Comparison of ENCODE assay signal across 8 cellular contexts in the genomic region with DNA sequence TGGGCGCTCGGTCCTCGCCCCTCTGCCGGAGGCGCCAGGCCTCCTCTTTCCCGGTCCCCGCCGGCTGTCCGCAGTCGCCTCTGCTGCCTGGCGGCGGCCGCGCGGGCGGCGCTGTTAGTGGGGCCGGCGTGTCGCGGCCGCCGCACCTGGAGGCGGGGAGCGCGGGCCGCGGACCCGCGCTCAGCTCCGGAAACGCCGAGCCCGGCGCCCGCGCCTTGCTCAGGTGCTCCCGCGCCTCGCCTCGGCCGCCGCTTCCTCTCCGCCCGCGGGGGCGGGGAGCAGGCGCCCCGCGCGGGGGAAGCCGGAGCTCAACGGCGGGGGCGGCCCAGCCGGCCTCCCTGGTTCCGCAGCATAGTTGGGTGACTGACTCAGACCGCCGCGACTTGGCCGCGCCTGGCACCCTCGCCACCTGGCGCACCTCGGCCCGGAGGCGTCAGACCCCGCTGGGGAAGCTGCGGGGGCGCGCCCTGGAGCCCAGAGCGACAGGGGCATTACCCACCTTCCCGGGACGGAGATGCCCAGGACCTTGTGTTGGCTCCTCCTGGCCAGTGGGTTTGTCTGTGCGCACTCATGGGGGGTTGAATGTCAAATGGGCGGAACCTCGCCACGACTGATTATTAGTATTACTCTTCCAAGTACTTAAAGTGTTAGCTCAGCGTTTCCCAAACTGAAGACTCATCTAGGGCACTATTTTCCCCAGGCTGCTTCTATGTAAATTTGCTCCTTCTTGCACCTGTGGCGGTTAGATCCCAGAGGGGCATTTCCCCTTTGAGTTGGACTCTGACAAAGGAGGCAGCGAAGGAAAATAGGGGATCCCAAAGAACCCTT. TPM values are rescaled to one million over a fixed set of nuclear protein-coding genes. Genes with fewer than 3 reads are reported as not detected.
A peak's percentile ranks its signal among the peaks of the same experiment; 100 is the strongest.
DNase-seq lines count a peak whose midpoint lies in the region; ATAC-seq and TF ChIP-seq lines count a peak whose summit lies in the region.

A gene with protein sequence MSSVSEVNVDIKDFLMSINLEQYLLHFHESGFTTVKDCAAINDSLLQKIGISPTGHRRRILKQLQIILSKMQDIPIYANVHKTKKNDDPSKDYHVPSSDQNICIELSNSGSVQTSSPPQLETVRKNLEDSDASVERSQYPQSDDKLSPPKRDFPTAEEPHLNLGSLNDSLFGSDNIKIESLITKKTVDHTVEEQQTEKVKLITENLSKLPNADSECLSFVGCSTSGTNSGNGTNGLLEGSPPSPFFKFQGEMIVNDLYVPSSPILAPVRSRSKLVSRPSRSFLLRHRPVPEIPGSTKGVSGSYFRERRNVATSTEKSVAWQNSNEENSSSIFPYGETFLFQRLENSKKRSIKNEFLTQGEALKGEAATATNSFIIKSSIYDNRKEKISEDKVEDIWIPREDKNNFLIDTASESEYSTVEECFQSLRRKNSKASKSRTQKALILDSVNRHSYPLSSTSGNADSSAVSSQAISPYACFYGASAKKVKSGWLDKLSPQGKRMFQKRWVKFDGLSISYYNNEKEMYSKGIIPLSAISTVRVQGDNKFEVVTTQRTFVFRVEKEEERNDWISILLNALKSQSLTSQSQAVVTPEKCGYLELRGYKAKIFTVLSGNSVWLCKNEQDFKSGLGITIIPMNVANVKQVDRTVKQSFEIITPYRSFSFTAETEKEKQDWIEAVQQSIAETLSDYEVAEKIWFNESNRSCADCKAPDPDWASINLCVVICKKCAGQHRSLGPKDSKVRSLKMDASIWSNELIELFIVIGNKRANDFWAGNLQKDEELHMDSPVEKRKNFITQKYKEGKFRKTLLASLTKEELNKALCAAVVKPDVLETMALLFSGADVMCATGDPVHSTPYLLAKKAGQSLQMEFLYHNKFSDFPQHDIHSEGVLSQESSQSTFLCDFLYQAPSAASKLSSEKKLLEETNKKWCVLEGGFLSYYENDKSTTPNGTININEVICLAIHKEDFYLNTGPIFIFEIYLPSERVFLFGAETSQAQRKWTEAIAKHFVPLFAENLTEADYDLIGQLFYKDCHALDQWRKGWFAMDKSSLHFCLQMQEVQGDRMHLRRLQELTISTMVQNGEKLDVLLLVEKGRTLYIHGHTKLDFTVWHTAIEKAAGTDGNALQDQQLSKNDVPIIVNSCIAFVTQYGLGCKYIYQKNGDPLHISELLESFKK (N-terminal part only) (minus strand): TSS at position 258 of the 828 bp plus-strand sequence. CDS start 15,028 bp downstream, outside the sequence.

- H3K27me3 Mint-ChIP-seq in Calu3 (ENCODE audit: unreplicated experiment): no peaks in the 10 kb centered on the region

- H3K4me3 Mint-ChIP-seq in Calu3 (ENCODE audit: low read depth, unreplicated experiment): peak within 1 kb of the TSS; percentile 76

- BruUV-seq in Calu3 (replicated peaks; lab: Mats Ljungman, UMichigan): TSS peak; percentile 90

- no peak for TF ChIP-seq CTCF in Calu3 (IDR thresholded peaks at IDR 0.05; ENCODE audit: unreplicated experiment)

- CTCF ChIA-PET in Calu3 (lab: Charles Lee): interaction anchor here (0.7 to 1.2 kb wide), 2 partner anchors 28 to 133 kb away, joined by 3 read pairs; no protein-coding TSS in a partner anchor

- no peaks in the 10 kb centered on the region for H3K4me1 ChIP-seq in HUES48 (ENCODE audit: control insufficient read depth, insufficient read depth, low read length)
- no peaks in the 10 kb centered on the region; the same call in 1 of the 2 replicates for H3K4me1 ChIP-seq in iPS DF 6.9 (ENCODE audit: control insufficient read depth, insufficient read depth, low read length)
- H3K4me1 ChIP-seq in skeletal muscle tissue (ENCODE audit: control insufficient read depth in 3 of 3, insufficient read depth in 3 of 3, low read length in 3 of 3): no peaks in the 10 kb centered on the region

- H3K9ac ChIP-seq in HUES48 (ENCODE audit: low read depth, low read length) (0 out of 2 replicates have a peak within 1 kb of the TSS, but pooled peaks have one; percentile 20), skeletal muscle tissue (ENCODE audit: low read depth in 1 of 3, low read length in 3 of 3) (peak within 1 kb of the TSS; percentile 0 to 67 (median 66))

- H3K9me3 ChIP-seq in HUES48 (ENCODE audit: control insufficient read depth, insufficient read depth, low read length) (no peaks in the 10 kb centered on the region), iPS DF 6.9 (ENCODE audit: control insufficient read depth, insufficient read depth, low read length) (no peaks in the 10 kb centered on the region), skeletal muscle tissue (ENCODE audit: control insufficient read depth in 3 of 3, low read length in 3 of 3) (no peaks in the 10 kb centered on the region)

- H3K27ac ChIP-seq in HUES48 (ENCODE audit: low read depth, low read length) (peak within 1 kb of the TSS; percentile 48), angular gyrus (ENCODE audit: low read depth, low read length) (peak within 1 kb of the TSS; percentile 96), iPS DF 6.9 (ENCODE audit: low read length) (no peak within 1 kb of the TSS), skeletal muscle tissue (ENCODE audit: low read depth, low read length) (peak within 1 kb of the TSS; percentile 66)

- H3K36me3 ChIP-seq in HUES48 (ENCODE audit: control insufficient read depth, insufficient read depth, low read length) (no peaks in the 10 kb centered on the region), iPS DF 6.9 (ENCODE audit: control insufficient read depth, insufficient read depth, low read length) (no peaks in the 10 kb centered on the region), skeletal muscle tissue (ENCODE audit: control insufficient read depth in 3 of 3, insufficient read depth in 3 of 3, low read length in 3 of 3) (no peaks in the 10 kb centered on the region)

- H3K4me1 Mint-ChIP-seq in Calu3 (ENCODE audit: low read depth, unreplicated experiment): no peaks in the 10 kb centered on the region

- H3K27ac Mint-ChIP-seq in Calu3 (ENCODE audit: unreplicated experiment): peak within 1 kb of the TSS; percentile 85

- H3K9me3 Mint-ChIP-seq in Calu3 (ENCODE audit: low read depth, unreplicated experiment): no peaks in the 10 kb centered on the region

- H3K27me3 ChIP-seq in HUES48 (ENCODE audit: control insufficient read depth, insufficient read depth, low read length): peaks cover 25% of the 10 kb centered on the region
- H3K27me3 ChIP-seq in iPS DF 6.9 (ENCODE audit: control insufficient read depth, insufficient read depth, low read length): peaks cover 2% of the 10 kb centered on the region; the same call in 1 of the 2 replicates
- peaks cover 0 to 3% (median 0%) of the 10 kb centered on the region in 3 donors for H3K27me3 ChIP-seq in skeletal muscle tissue (ENCODE audit: control insufficient read depth in 3 of 3, insufficient read depth in 3 of 3, low read length in 3 of 3)

- DNase-seq in Calu3 (peak; percentile 82), iPS DF 6.9 (ENCODE audit: low read depth, low spot score) (no peak), dermis blood vessel endothelial cell (no peak)

- no CpG with 5 or more reads among the region's 81 CpGs for WGBS in iPS DF 6.9 (ENCODE audit: insufficient coverage, insufficient read length)

- intact Hi-C loops in Calu3 (cut with micrococcal nuclease; ENCODE audit: unreplicated experiment): loop anchor here (5.0 kb wide), 1 partner anchor 43 kb away; no protein-coding TSS in a partner anchor
- intact Hi-C loops in T-helper 1 cell treated with Interleukin-12 subunit alpha and Interleukin-12 subunit beta and Interleukin-4 antibody, amounts not matched to agents 30 ng/mL and 1 ng/mL, for 36 hours (cut with micrococcal nuclease): loop anchor here (1.0 kb wide), 1 partner anchor 11 kb away; no protein-coding TSS in a partner anchor

- peaks cover 29% of the 10 kb centered on the region for H3K36me3 Mint-ChIP-seq in Calu3 (ENCODE audit: insufficient read depth, unreplicated experiment)

- H3K4me3 ChIP-seq in HUES48 (ENCODE audit: low read depth, low read length): peak within 1 kb of the TSS; percentile 59
- H3K4me3 ChIP-seq in iPS DF 6.9 (ENCODE audit: low read length): peak within 1 kb of the TSS; percentile 58
- peak within 1 kb of the TSS; percentile 61 to 69 (median 67) for H3K4me3 ChIP-seq in skeletal muscle tissue (ENCODE audit: low read length in 3 of 3)

- ATAC-seq in GM21360 (IDR thresholded peaks at IDR 0.05; ENCODE audit: unreplicated experiment): peak; percentile 56

RNA-seq across cellular contexts. Expression of the gene that starts here (rescaled TPM):
- total RNA-seq in Calu3 (2022) (30.0 and 30.2 TPM in 2 replicates), skeletal muscle tissue (2.6 TPM), dermis blood vessel endothelial cell (0.23 and 1.9 TPM in 2 replicates)
- total RNA-seq in T-helper 1 cell treated with Interleukin-12 subunit alpha and Interleukin-12 subunit beta and Interleukin-4 antibody, amounts not matched to agents 30 ng/mL and 1 ng/mL, for 36 hours: 69.3 and 80.8 TPM in 2 replicates
